Comparison of ENCODE assay signal across 16 cellular contexts in the genomic region with DNA sequence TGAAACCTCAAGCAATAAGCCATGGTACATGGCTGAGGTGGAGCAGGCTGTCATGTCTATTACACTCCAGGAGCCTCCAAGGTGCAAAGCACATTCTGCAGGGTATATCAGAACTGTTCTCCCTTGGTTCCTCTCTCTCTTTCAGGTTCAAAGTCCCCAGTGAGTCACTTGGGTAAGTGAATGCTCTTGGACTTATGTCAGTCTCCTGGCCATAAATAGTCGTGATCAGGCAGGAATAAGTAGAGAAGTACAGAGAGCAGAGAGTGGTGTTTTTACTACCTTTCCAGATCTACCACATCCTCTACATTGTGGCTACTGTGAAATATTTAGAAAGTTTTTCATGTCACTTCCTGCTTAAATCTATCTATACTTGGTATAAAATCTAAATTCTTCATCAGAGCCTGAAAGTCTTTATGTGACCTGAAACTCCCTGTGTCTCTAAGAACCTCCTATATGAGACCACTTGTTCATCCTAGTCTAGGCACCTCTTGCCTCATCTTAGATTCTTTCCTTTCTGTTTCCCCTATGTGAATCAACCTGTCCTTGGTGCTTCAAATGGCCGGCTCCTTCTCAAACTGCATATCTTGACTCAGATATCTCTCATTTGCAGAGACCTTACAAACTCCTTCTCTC.
A peak's percentile ranks its signal among the peaks of the same experiment; 100 is the strongest.
DNase-seq lines count a peak whose midpoint lies in the region; ATAC-seq, FAIRE-seq and TF ChIP-seq lines count a peak whose summit lies in the region.
"Had no signal": no experiment of that assay in that cellular context is flagged by ENCODE, and none has a peak within 500 bp of the region (broad histone marks: within the 10 kb centered on the region; RNA-seq: fewer than 3 reads in every experiment).

No MANE protein-coding gene starts in this region.

- POLR2A ChIA-PET in SK-N-SH (lab: Yijun Ruan, JAX) = no interaction called here

- H3K4ac ChIP-seq in trophoblast cell (ENCODE audit: low read depth, low read length) = no peak overlapping the region

- H3K9me2 ChIP-seq in MM.1S (replicated peaks; ENCODE audit: insufficient read depth, low read length) = no peaks in the 10 kb centered on the region
- H3K9me2 ChIP-seq in SK-N-SH = no peaks in the 10 kb centered on the region

- peak overlapping the region; percentile 21 for H3K4me2 ChIP-seq in MM.1S (ENCODE audit: low read depth, low read length)
- no peak overlapping the region for H3K4me2 ChIP-seq in smooth muscle cell
- H3K4me2 ChIP-seq in SK-N-SH = no peak overlapping the region
- H3K4me2 ChIP-seq in trophoblast cell (ENCODE audit: low read length) = no peak overlapping the region

- ATAC-seq in GM19397 (IDR thresholded peaks at IDR 0.05; ENCODE audit: unreplicated experiment) (peak; percentile 52), HG02938 (IDR thresholded peaks at IDR 0.05; ENCODE audit: unreplicated experiment) (peak; percentile 86)
- ATAC-seq: K562 had no signal

- no peaks in the 10 kb centered on the region for H3K79me1 ChIP-seq in trophoblast cell (ENCODE audit: low read length)

- no peaks in the 10 kb centered on the region for H3K36me3 ChIP-seq in MM.1S (replicated peaks; ENCODE audit: insufficient read depth, low read length)
- H3K36me3 ChIP-seq in smooth muscle cell (ENCODE audit: low read depth) = no peaks in the 10 kb centered on the region
- no peaks in the 10 kb centered on the region for H3K36me3 ChIP-seq in SK-N-SH (replicated peaks in 1 of 2; ENCODE audit: control insufficient read depth in 1 of 2, insufficient read depth in 2 of 2, low read length in 1 of 2)
- no peaks in the 10 kb centered on the region for H3K36me3 ChIP-seq in trophoblast cell (ENCODE audit: control insufficient read depth in 1 of 2, insufficient read depth in 2 of 2, low read length in 2 of 2)

- H2BK5ac ChIP-seq in trophoblast cell (ENCODE audit: low read depth, low read length, poor library complexity) = no peak overlapping the region

- no peak overlapping the region for H2BK120ac ChIP-seq in trophoblast cell (ENCODE audit: insufficient read depth, low read length, poor library complexity)

- H3K9ac ChIP-seq in MM.1S (ENCODE audit: low read length) (no peak overlapping the region), smooth muscle cell (ENCODE audit: low read depth) (no peak overlapping the region), SK-N-SH (no peak overlapping the region), trophoblast cell (ENCODE audit: low read length) (no peak overlapping the region)

- H2AFZ ChIP-seq in MM.1S (ENCODE audit: low read length) (no peak overlapping the region), smooth muscle cell (ENCODE audit: low read depth) (no peak overlapping the region), SK-N-SH (ENCODE audit: low read depth) (no peak overlapping the region), trophoblast cell (ENCODE audit: insufficient read depth, low read length, poor library complexity) (no peak overlapping the region)

- no peaks in the 10 kb centered on the region for H3K27me3 ChIP-seq in MM.1S (replicated peaks; ENCODE audit: insufficient read depth, low read length)
- H3K27me3 ChIP-seq in smooth muscle cell (ENCODE audit: low read depth) = no peaks in the 10 kb centered on the region
- H3K27me3 ChIP-seq in SK-N-SH (ENCODE audit: insufficient read depth) = no peaks in the 10 kb centered on the region
- H3K27me3 ChIP-seq in trophoblast cell (ENCODE audit: insufficient read depth, low read length) = no peaks in the 10 kb centered on the region

- H3K79me2 ChIP-seq in MM.1S (ENCODE audit: low read length) (no peaks in the 10 kb centered on the region), smooth muscle cell (ENCODE audit: low read depth) (no peaks in the 10 kb centered on the region), SK-N-SH (ENCODE audit: insufficient read depth) (no peaks in the 10 kb centered on the region), trophoblast cell (ENCODE audit: control insufficient read depth, insufficient read depth, low read length, poor library complexity) (no peaks in the 10 kb centered on the region)

- H3K4me3 ChIP-seq in MM.1S (ENCODE audit: low read length) (no peak overlapping the region), smooth muscle cell (no peak overlapping the region), SK-N-SH (ENCODE audit: low read depth in 2 of 2, low read length in 1 of 2) (no peak overlapping the region), trophoblast cell (ENCODE audit: low read depth, low read length) (no peak overlapping the region)
- H3K4me3 ChIP-seq: K562 had no signal

- TF ChIP-seq POLR2A in GM12891 (IDR thresholded peaks at IDR 0.05; ENCODE audit: low read depth, low read length) = no peak

- no peak overlapping the region for H3K27ac ChIP-seq in MM.1S (ENCODE audit: low read length)
- H3K27ac ChIP-seq in smooth muscle cell (ENCODE audit: low read depth) = no peak overlapping the region
- no peak overlapping the region for H3K27ac ChIP-seq in SK-N-SH (ENCODE audit: low read depth in 2 of 2, low read length in 1 of 2)
- H3K27ac ChIP-seq in trophoblast cell (ENCODE audit: low read depth, low read length) = no peak overlapping the region
- H3K27ac ChIP-seq: VCaP had no signal

- no peak for TF ChIP-seq CTCF in MM.1S (IDR thresholded peaks at IDR 0.05; ENCODE audit: low read length)
- TF ChIP-seq CTCF in smooth muscle cell (IDR thresholded peaks at IDR 0.05; ENCODE audit: borderline replicate concordance, insufficient read depth, poor library complexity, severe bottlenecking) = no peak
- TF ChIP-seq CTCF in SK-N-SH (IDR thresholded peaks at IDR 0.05) = no peak

- no peak for TF ChIP-seq EP300 in SK-N-SH (IDR thresholded peaks at IDR 0.05; ENCODE audit: borderline replicate concordance in 1 of 2, low read depth in 1 of 2, low read length in 1 of 2)

- CTCF ChIA-PET in SK-N-SH (lab: Yijun Ruan, JAX) = interaction anchor here (1.3 kb wide), 1 partner anchor 10 kb away, joined by 5 read pairs; no protein-coding TSS in a partner anchor

- no peaks in the 10 kb centered on the region for H4K20me1 ChIP-seq in MM.1S (ENCODE audit: insufficient read depth, low read length)
- H4K20me1 ChIP-seq in smooth muscle cell (ENCODE audit: low read depth) = no peaks in the 10 kb centered on the region
- no peaks in the 10 kb centered on the region for H4K20me1 ChIP-seq in SK-N-SH (ENCODE audit: insufficient read depth)

- H3K23ac ChIP-seq in trophoblast cell (ENCODE audit: low read length) = no peak overlapping the region

- H3K4me1 ChIP-seq in MM.1S (ENCODE audit: low read length) (peaks cover 3% of the 10 kb centered on the region; the same call in 1 of the 2 replicates), smooth muscle cell (ENCODE audit: low read depth) (no peaks in the 10 kb centered on the region), SK-N-SH (ENCODE audit: control insufficient read depth in 1 of 2, insufficient read depth in 2 of 2, low read depth in 1 of 2, low read length in 1 of 2) (no peaks in the 10 kb centered on the region), trophoblast cell (ENCODE audit: control insufficient read depth in 1 of 2, insufficient read depth in 2 of 2, low read length in 2 of 2) (no peaks in the 10 kb centered on the region)

- DNase-seq in GM12891 (ENCODE audit: insufficient read length, low spot score) = no peak
- peak; percentile 43 for DNase-seq in MM.1S
- DNase-seq in smooth muscle cell (lab: John Stamatoyannopoulos, UW; ENCODE audit: unreplicated experiment) = no peak
- DNase-seq in NCI-H1417 (lab: John Stamatoyannopoulos, UW) = no peak
- DNase-seq in SK-N-SH = no peak
- DNase-seq in trophoblast cell = no peak
- DNase-seq: activated CD8-positive, alpha-beta memory T cell treated with anti-CD3 and anti-CD28 coated beads for 24 hours; H7; head of caudate nucleus; NCI-H1417 treated with DMSO at 0.1 percent for 48 hours; stimulated activated naive CD4-positive, alpha-beta T cell treated with Interleukin-2 at 50 U/mL for 16 hours had no signal

- H3K14ac ChIP-seq in trophoblast cell (ENCODE audit: low read length) = no peak overlapping the region

- 90% methylated on average over 2 of the region's 2 CpGs for WGBS in smooth muscle cell (ENCODE audit: low lambda C conversion rate)
- WGBS in SK-N-SH (ENCODE audit: low lambda C conversion rate) = 6% methylated on average over 2 of the region's 2 CpGs
- WGBS in trophoblast cell (ENCODE audit: extremely low coverage, insufficient coverage, insufficient read length) = no CpG with 5 or more reads among the region's 2 CpGs

- no peak for TF ChIP-seq RAD21 in SK-N-SH (IDR thresholded peaks at IDR 0.05; ENCODE audit: low read length)

- H3F3A ChIP-seq in MM.1S (ENCODE audit: insufficient read depth, low read length) (no peaks in the 10 kb centered on the region; the same call in 1 of the 2 replicates), smooth muscle cell (ENCODE audit: low read depth) (no peaks in the 10 kb centered on the region), SK-N-SH (replicated peaks; ENCODE audit: insufficient read depth) (no peaks in the 10 kb centered on the region)

- no peak overlapping the region for H4K12ac ChIP-seq in trophoblast cell (ENCODE audit: low read depth, low read length)

- H4K91ac ChIP-seq in trophoblast cell (ENCODE audit: low read depth, low read length) = no peak overlapping the region

- H3K9me3 ChIP-seq in MM.1S (replicated peaks; ENCODE audit: insufficient read depth, low read length) (no peaks in the 10 kb centered on the region), smooth muscle cell (replicated peaks; ENCODE audit: low read depth) (no peaks in the 10 kb centered on the region), SK-N-SH (no peaks in the 10 kb centered on the region), trophoblast cell (ENCODE audit: insufficient read depth, low read depth, low read length) (no peaks in the 10 kb centered on the region)

- no peak for FAIRE-seq in GM12891 (lab: Jason Lieb, UNC)
- FAIRE-seq: K562, keratinocyte had no signal

- H2AK5ac ChIP-seq in trophoblast cell (ENCODE audit: low read length) = no peak overlapping the region

- H4K8ac ChIP-seq in trophoblast cell (ENCODE audit: low read depth, low read length) = no peak overlapping the region

- H2BK12ac ChIP-seq in trophoblast cell (ENCODE audit: low read length) = no peak overlapping the region

- no peak overlapping the region for H3K18ac ChIP-seq in trophoblast cell (ENCODE audit: low read length)

TF ChIP-seq in GM12891, 5 proteins besides CTCF, POLR2A, EP300 and RAD21 (continues in another document):
- TF ChIP-seq PAX5 (IDR thresholded peaks at IDR 0.05; ENCODE audit: insufficient read depth, low read length, severe bottlenecking) (no peak), POU2F2 (IDR thresholded peaks at IDR 0.05; ENCODE audit: low read depth, low read length) (no peak), SPI1 (IDR thresholded peaks at IDR 0.05; ENCODE audit: low read depth, low read length) (0 out of 2 replicates have a peak, but pooled peaks have one; percentile 15), TAF1 (IDR thresholded peaks at IDR 0.05; ENCODE audit: low read depth, low read length) (no peak)

TF ChIP-seq in SK-N-SH, 30 proteins besides CTCF, POLR2A, EP300 and RAD21 (continues in another document):
- TF ChIP-seq MXI1 (IDR thresholded peaks at IDR 0.05; ENCODE audit: low read depth, low read length) (no peak), TEAD4 (IDR thresholded peaks at IDR 0.05; ENCODE audit: borderline replicate concordance, insufficient read depth) (no peak), SIN3A (IDR thresholded peaks at IDR 0.05; ENCODE audit: borderline replicate concordance, low read depth, low read length) (no peak), MEF2A (IDR thresholded peaks at IDR 0.05; ENCODE audit: borderline replicate concordance, low read depth) (no peak)
